Comparison of ENCODE assay signal across 8 cellular contexts in the genomic region with DNA sequence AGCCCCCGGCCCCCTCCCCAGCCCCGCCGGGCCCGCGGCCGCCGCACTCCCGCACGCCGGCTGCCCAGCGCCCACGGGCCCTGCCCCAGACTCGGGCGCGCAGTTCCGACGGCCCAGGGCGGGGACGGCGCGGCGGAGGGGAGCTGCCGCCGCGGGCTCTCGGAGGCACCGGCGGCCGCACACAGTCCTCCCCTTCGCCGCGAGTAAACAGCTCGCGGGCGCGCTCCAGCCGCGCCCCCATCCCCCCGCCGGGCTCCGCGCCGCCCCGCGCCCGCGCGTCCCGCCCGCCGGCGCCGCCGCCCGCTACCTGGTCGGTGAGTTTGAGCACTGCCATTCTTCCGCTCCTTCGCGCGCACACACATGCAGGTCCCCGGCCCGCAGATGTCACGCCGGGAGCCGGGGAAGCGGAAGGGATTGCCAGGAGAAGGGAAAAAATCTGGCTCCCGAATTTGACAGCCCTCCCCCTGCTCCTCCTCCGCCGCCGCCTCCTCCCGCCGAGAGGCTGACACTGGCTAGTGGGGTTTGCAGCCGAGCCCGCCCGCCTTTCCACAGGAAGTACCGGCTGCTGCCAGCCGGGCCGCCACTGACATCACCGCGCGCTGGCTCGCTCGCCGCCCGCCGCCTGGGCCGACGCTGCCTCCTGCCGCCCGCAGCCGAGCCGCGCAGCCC. TPM values are rescaled to one million over a fixed set of nuclear protein-coding genes. Genes with fewer than 3 reads are reported as not detected.
A peak's percentile ranks its signal among the peaks of the same experiment; 100 is the strongest.
DNase-seq lines count a peak whose midpoint lies in the region; ATAC-seq, FAIRE-seq and TF ChIP-seq lines count a peak whose summit lies in the region.

Gene ANKRD44 (minus strand): TSS at position 510 of the 669 bp plus-strand sequence. CDS start 176 bp downstream, at position 334.

- ATAC-seq in GM19468 (IDR thresholded peaks at IDR 0.05; ENCODE audit: extremely low read depth, unreplicated experiment) = peak; percentile 45
- ATAC-seq in activated CD8-positive, alpha-beta memory T cell treated with anti-CD3 and anti-CD28 coated beads, Interleukin-2, amount 10 ng/mL, durations not matched to agents 7 days and 5 days = peak; percentile 72

- peak within 1 kb of the TSS; percentile 20; the same call in 1 of the 2 replicates for H2BK5ac ChIP-seq in H1 (ENCODE audit: low read depth, low read length)

- no peak within 1 kb of the TSS for H2BK12ac ChIP-seq in H1 (ENCODE audit: low read depth, low read length)

- TF ChIP-seq EP300 in H1 (IDR thresholded peaks at IDR 0.05; ENCODE audit: borderline replicate concordance in 1 of 2, low read depth in 2 of 2, low read length in 2 of 2) = no peak

- no peak within 1 kb of the TSS for H3K23ac ChIP-seq in H1 (ENCODE audit: insufficient read length)

- H3K4me3 ChIP-seq in H1 (ENCODE audit: extremely low read depth in 1 of 4, insufficient read depth in 2 of 4, low read depth in 3 of 4, low read length in 4 of 4) = peak within 1 kb of the TSS; percentile 44 to 80 (median 66)
- H3K4me3 ChIP-seq in mesodermal cell (ENCODE audit: extremely low read depth, insufficient read depth, low read length, poor library complexity, severe bottlenecking) = peak within 1 kb of the TSS; percentile 54

- peak; percentile 37 to 67 (median 57) for TF ChIP-seq CTCF in H1 (IDR thresholded peaks at IDR 0.05; ENCODE audit: control extremely low read depth in 1 of 3, insufficient read depth in 1 of 3, low read depth in 1 of 3, low read length in 3 of 3)

- peaks cover 6% of the 10 kb centered on the region for H3K23me2 ChIP-seq in H1 (ENCODE audit: low read depth, low read length)

- H3K27me3 ChIP-seq in H1 (replicated peaks in 1 of 4; ENCODE audit: control insufficient read depth in 3 of 4, extremely low read depth in 1 of 4, insufficient read depth in 3 of 4, low read length in 3 of 4) = peaks cover 9 to 34% (median 16%) of the 10 kb centered on the region in 4 experiments

- H2BK15ac ChIP-seq in H1 (ENCODE audit: low read length) = no peak within 1 kb of the TSS

- H3K36me3 Mint-ChIP-seq in activated CD8-positive, alpha-beta memory T cell treated with anti-CD3 and anti-CD28 coated beads, Interleukin-2, amount 10 ng/mL, durations not matched to agents 7 days and 5 days = peaks cover 31% of the 10 kb centered on the region

- H3K27ac ChIP-seq in H1 (ENCODE audit: low read depth, low read length) = no peak within 1 kb of the TSS
- peak within 1 kb of the TSS; percentile 80 for H3K27ac ChIP-seq in mesodermal cell (ENCODE audit: low read depth, low read length, severe bottlenecking)

- H4K20me1 ChIP-seq in H1 (replicated peaks in 1 of 2; ENCODE audit: control insufficient read depth in 1 of 2, insufficient read depth in 2 of 2, low read length in 2 of 2) = no peaks in the 10 kb centered on the region

- peaks cover 56% of the 10 kb centered on the region for H3K4me1 Mint-ChIP-seq in activated CD8-positive, alpha-beta memory T cell treated with anti-CD3 and anti-CD28 coated beads, Interleukin-2, amount 10 ng/mL, durations not matched to agents 7 days and 5 days

- no peak within 1 kb of the TSS for H2AK5ac ChIP-seq in H1 (ENCODE audit: low read depth, low read length)

- H2BK20ac ChIP-seq in H1 (ENCODE audit: low read length) = no peak within 1 kb of the TSS

- H3K79me1 ChIP-seq in H1 (ENCODE audit: low read depth, low read length) = no peaks in the 10 kb centered on the region

- H4K8ac ChIP-seq in H1 (ENCODE audit: extremely low read depth, insufficient read depth, low read length) = peak within 1 kb of the TSS; percentile 36; the same call in 1 of the 2 replicates

- H3K79me2 ChIP-seq in H1 (ENCODE audit: control insufficient read depth in 1 of 2, insufficient read depth in 2 of 2, low read length in 2 of 2) = no peaks in the 10 kb centered on the region

- H3K4me1 ChIP-seq in H1 (replicated peaks in 1 of 4; ENCODE audit: control insufficient read depth in 3 of 4, insufficient read depth in 4 of 4, low read length in 3 of 4) (peaks cover 0 to 5% (median 3%) of the 10 kb centered on the region in 4 experiments; a peak in 4 of 7 replicates), mesodermal cell (ENCODE audit: control insufficient read depth, insufficient read depth, low read length, poor library complexity, severe bottlenecking) (peaks cover 22% of the 10 kb centered on the region)

- TF ChIP-seq POLR2A in H1 (IDR thresholded peaks at IDR 0.05; ENCODE audit: control extremely low read depth in 1 of 2, low read depth in 2 of 2, low read length in 2 of 2) = no peak

- peak within 1 kb of the TSS; percentile 93 for H3K27ac Mint-ChIP-seq in activated CD8-positive, alpha-beta memory T cell treated with anti-CD3 and anti-CD28 coated beads, Interleukin-2, amount 10 ng/mL, durations not matched to agents 7 days and 5 days

- no peaks in the 10 kb centered on the region for H3K9me3 ChIP-seq in H1 (ENCODE audit: insufficient read depth in 2 of 2, low read depth in 1 of 2, low read length in 1 of 2)
- H3K9me3 ChIP-seq in mesodermal cell (ENCODE audit: control insufficient read depth, low read length) = no peaks in the 10 kb centered on the region

- no peak for FAIRE-seq in H1 (lab: Jason Lieb, UNC)

- H3K14ac ChIP-seq in H1 (ENCODE audit: insufficient read length) = no peak within 1 kb of the TSS

- H3K27me3 Mint-ChIP-seq in activated CD8-positive, alpha-beta memory T cell treated with anti-CD3 and anti-CD28 coated beads, Interleukin-2, amount 10 ng/mL, durations not matched to agents 7 days and 5 days = no peaks in the 10 kb centered on the region

- H3K56ac ChIP-seq in H1 (replicated peaks; ENCODE audit: insufficient read length, low read depth, low read length) = no peak within 1 kb of the TSS

- H3K4me3 Mint-ChIP-seq in activated CD8-positive, alpha-beta memory T cell treated with anti-CD3 and anti-CD28 coated beads, Interleukin-2, amount 10 ng/mL, durations not matched to agents 7 days and 5 days = peak within 1 kb of the TSS; percentile 94

- peak within 1 kb of the TSS in 3 of 4 experiments; percentile 35 to 45 (median 37); a peak in 4 of 7 replicates for H3K9ac ChIP-seq in H1 (replicated peaks in 1 of 4; ENCODE audit: extremely low read depth in 1 of 4, low read depth in 3 of 4, low read length in 3 of 4)

- peak within 1 kb of the TSS; percentile 96 for H2AFZ ChIP-seq in H1 (ENCODE audit: low read length)

- no peak within 1 kb of the TSS for H3K4ac ChIP-seq in H1 (replicated peaks; ENCODE audit: insufficient read length, low read depth, low read length)

- H4K5ac ChIP-seq in H1 (ENCODE audit: insufficient read length, low read depth, low read length) = no peak within 1 kb of the TSS

- DNase-seq in COLO829 (ENCODE audit: low spot score) = peak; percentile 83
- DNase-seq in HS-5 (ENCODE audit: low read depth) = peak; percentile 40
- peak; percentile 90 for DNase-seq in NOMO-1 treated with dmso at 0.1 percent for 144 hours (lab: John Stamatoyannopoulos, UW; ENCODE audit: unreplicated experiment)
- DNase-seq in activated CD8-positive, alpha-beta memory T cell treated with anti-CD3 and anti-CD28 coated beads, Interleukin-2, amount 10 ng/mL, durations not matched to agents 7 days and 5 days = peak; percentile 93
- DNase-seq in H1 (ENCODE audit: low read depth in 1 of 2, low spot score in 2 of 2) = peak; percentile 33 to 83
- peak; percentile 76 to 82 for DNase-seq in stimulated activated CD8-positive, alpha-beta memory T cell treated with anti-CD3 and anti-CD28 coated beads, Interleukin-15, amount 100 ng/mL, for 4 hours (ENCODE audit: low read depth in 2 of 2)

- no peak within 1 kb of the TSS for H2BK120ac ChIP-seq in H1 (replicated peaks; ENCODE audit: low read depth, low read length)

- no peak within 1 kb of the TSS for H4K91ac ChIP-seq in H1 (replicated peaks; ENCODE audit: insufficient read length, low read length)

- peak within 1 kb of the TSS; percentile 91 to 100 for H3K4me2 ChIP-seq in H1 (ENCODE audit: insufficient read depth in 1 of 2, low read depth in 2 of 2, low read length in 2 of 2)

- POLR2A ChIA-PET in H1 (lab: Charles Lee; ENCODE audit: partially characterized antibody) = interaction anchor here (0.8 kb wide), 1 partner anchor 8 kb away, joined by 3 read pairs; no protein-coding TSS in a partner anchor

- 0% methylated on average over 42 of the region's 93 CpGs; no CpG with 5 or more reads in 1 of the 2 experiments for WGBS in H1 (ENCODE audit: extremely low coverage in 1 of 2, insufficient coverage in 1 of 2, insufficient read length in 1 of 2, insufficient replicate concordance in 2 of 2, low coverage in 1 of 2, low lambda C conversion rate in 2 of 2, missing lambda C conversion rate in 1 of 2), 2 experiments
- 0% methylated on average over 51 to 77 of the region's 93 CpGs for WGBS in mesodermal cell (ENCODE audit: insufficient coverage in 2 of 2), 2 experiments

- H3K18ac ChIP-seq in H1 (ENCODE audit: extremely low read depth, low read length) = 0 out of 2 replicates have a peak within 1 kb of the TSS, but pooled peaks have one; percentile 39

- CTCF ChIA-PET in activated CD8-positive, alpha-beta memory T cell treated with anti-CD3 and anti-CD28 coated beads, Interleukin-2, amount 10 ng/mL, durations not matched to agents 7 days and 5 days (lab: Charles Lee) = interaction anchor here (1.0 to 6.2 kb wide), 11 partner anchors 14 to 197 kb away, joined by 3 to 68 read pairs (median 12); no protein-coding TSS in a partner anchor
- CTCF ChIA-PET in H1 (lab: Charles Lee; ENCODE audit: partially characterized antibody) = interaction anchor here (0.5 to 3.3 kb wide), 9 partner anchors 11 to 264 kb away, joined by 3 to 14 read pairs (median 4); no protein-coding TSS in a partner anchor

- TF ChIP-seq RAD21 in H1 (IDR thresholded peaks at IDR 0.05 in 1 of 2, conservative IDR thresholded peaks at IDR 0.05 in 1 of 2; ENCODE audit: low read depth in 2 of 2, low read length in 2 of 2) = peak; percentile 53 to 62

- no peaks in the 10 kb centered on the region for H3K9me3 Mint-ChIP-seq in activated CD8-positive, alpha-beta memory T cell treated with anti-CD3 and anti-CD28 coated beads, Interleukin-2, amount 10 ng/mL, durations not matched to agents 7 days and 5 days (ENCODE audit: low read depth)

- H3K36me3 ChIP-seq in H1 (ENCODE audit: control insufficient read depth in 2 of 4, insufficient read depth in 4 of 4, low read length in 3 of 4) = no peaks in the 10 kb centered on the region
- no peaks in the 10 kb centered on the region for H3K36me3 ChIP-seq in mesodermal cell (ENCODE audit: control insufficient read depth, insufficient read depth, low read length)

RNA-seq across cellular contexts. Expression of gene ANKRD44, which starts in this region (rescaled TPM):
- total RNA-seq in activated CD8-positive, alpha-beta memory T cell treated with anti-CD3 and anti-CD28 coated beads, Interleukin-2, amount 10 ng/mL, durations not matched to agents 7 days and 5 days = 100 to 1,000 TPM; 210 to 249 TPM
- total RNA-seq in H1 (2021; fragmentation: NEBNext Ultra II Directional; extraction: Animal tissue kit (Norgen Biotek cat#: 25700)) = 1.3 TPM in 2 replicates
- 1.2 and 1.4 TPM in 2 replicates for polyA plus RNA-seq in H1 (2011; rRNA removed)
- 0.52 TPM for polyA plus RNA-seq in H1 (2011; cell fraction: cytosol; rRNA removed)
- 3.9 TPM for polyA plus RNA-seq in H1 (2011; cell fraction: nucleus; rRNA removed)
- polyA plus RNA-seq in H1 (2012, experiment 1 of 2) = 0.23 to 1.6 TPM (median 1.00 TPM) in 4 replicates
- polyA plus RNA-seq in H1 (2012, experiment 2 of 2) = 0.07 TPM
- 0.59 TPM for polyA plus RNA-seq in H1 (2013, experiment 1 of 2)
- 0.66 TPM for polyA plus RNA-seq in H1 (2013, experiment 2 of 2)
- 2.6 and 9.1 TPM in 2 replicates for polyA minus RNA-seq in H1 (2011; rRNA and poly(A)+ RNA removed)
- 2.6 TPM for polyA minus RNA-seq in H1 (2011; cell fraction: cytosol; rRNA and poly(A)+ RNA removed)
- polyA minus RNA-seq in H1 (2011; cell fraction: nucleus; rRNA and poly(A)+ RNA removed) = 6.6 TPM
- polyA plus RNA-seq in mesodermal cell (2013, experiment 1 of 2) = 5.1 TPM
- 6.2 TPM for polyA plus RNA-seq in mesodermal cell (2013, experiment 2 of 2)

Comparison
In these comparisons a context has a peak if more than half of its experiments do, and no peak if none do; other contexts are left out.
1. RNA of gene ANKRD44 (total RNA-seq): 210 to 249 TPM in activated CD8-positive, alpha-beta memory T cell treated with anti-CD3 and anti-CD28 coated beads, Interleukin-2, amount 10 ng/mL, durations not matched to agents 7 days and 5 days; 1.3 TPM in H1; every median in the first group is over 10 times any median in the second.
2. DNase-seq: peak in every context shown above with its lines; median percentile 93 in activated CD8-positive, alpha-beta memory T cell treated with anti-CD3 and anti-CD28 coated beads, Interleukin-2, amount 10 ng/mL, durations not matched to agents 7 days and 5 days; 90 in NOMO-1 treated with dmso at 0.1 percent for 144 hours; 83 in COLO829; 79 in stimulated activated CD8-positive, alpha-beta memory T cell treated with anti-CD3 and anti-CD28 coated beads, Interleukin-15, amount 100 ng/mL, for 4 hours; 58 in H1; 40 in HS-5.